In genomic region chr3:44026224-44026865, GRCh38 we compare ENCODE assay signal across 22 cellular contexts.
"Had no signal": no experiment of that assay in that cellular context is flagged by ENCODE, and none has a peak within 500 bp of the region (broad histone marks: within the 10 kb centered on the region; RNA-seq: fewer than 3 reads in every experiment).

No MANE protein-coding gene starts in this region.

- H3K4me1 ChIP-seq: psoas muscle, vagina had no signal

- H3K9me3 ChIP-seq: gastroesophageal sphincter, left ventricle myocardium inferior, lower lobe of right lung, neutrophil, psoas muscle, right lobe of liver, suprapubic skin, thyroid gland, upper lobe of right lung, vagina had no signal

- H3K27me3 ChIP-seq: thyroid gland, vagina had no signal

- FAIRE-seq: islet of Langerhans had no signal

- H3K4me3 ChIP-seq: coronary artery, gastroesophageal sphincter, left ventricle myocardium inferior, lower lobe of right lung, psoas muscle, right lobe of liver, suprapubic skin, thyroid gland, upper lobe of right lung, vagina had no signal

- H3K36me3 ChIP-seq: gastroesophageal sphincter, left ventricle myocardium inferior, lower lobe of right lung, neutrophil, right lobe of liver, suprapubic skin, thyroid gland, upper lobe of right lung, vagina had no signal

- H3K27ac ChIP-seq: coronary artery, gastroesophageal sphincter, left ventricle myocardium inferior, lower lobe of right lung, neutrophil, psoas muscle, right lobe of liver, suprapubic skin, upper lobe of right lung, vagina had no signal

- DNase-seq: effector CD8-positive, alpha-beta T cell; glutamatergic neuron; left cardiac atrium; left ventricle myocardium inferior; lower lobe of right lung; mesenchymal stem cell; naive thymus-derived CD4-positive, alpha-beta T cell; nephron progenitor cell; psoas muscle; retina; right lobe of liver; stimulated activated CD4-positive, alpha-beta T cell treated with anti-CD3 and anti-CD28 coated beads, Interleukin-4, amount 100 ng/mL, for 1 hour; stimulated activated CD8-positive, alpha-beta memory T cell treated with anti-CD3 and anti-CD28 coated beads, Interleukin-4, amount 100 ng/mL, for 48 hours; stimulated activated naive CD8-positive, alpha-beta T cell treated with anti-CD3 and anti-CD28 coated beads, Interleukin-15, Interleukin-2, amounts not matched to agents 100 U/mL and 50 U/mL, for 24 hours; thyroid gland; upper lobe of right lung had no signal
